9 cellular contexts compared by ENCODE assay signal in genomic region chrX:5646818-5647217, GRCh38.
DNase-seq lines count a peak whose midpoint lies in the region; ATAC-seq and TF ChIP-seq lines count a peak whose summit lies in the region.
"Had no signal": no experiment of that assay in that cellular context is flagged by ENCODE, and none has a peak within 500 bp of the region (broad histone marks: within the 10 kb centered on the region; RNA-seq: fewer than 3 reads in every experiment).

No MANE protein-coding gene starts in this region.

- ATAC-seq in GM18858 (IDR thresholded peaks at IDR 0.05; ENCODE audit: unreplicated experiment) (peak; percentile 96), GM21717 (IDR thresholded peaks at IDR 0.05; ENCODE audit: unreplicated experiment) (peak; percentile 99), HG03354 (IDR thresholded peaks at IDR 0.05; ENCODE audit: poor library complexity, severe bottlenecking, unreplicated experiment) (peak; percentile 94), WTC11 (no peak)
- no peak for ATAC-seq in activated CD4-positive, CD25-positive, alpha-beta regulatory T cell treated with anti-CD3 and anti-CD28 coated beads, Interleukin-2, amount 50 U/mL, for 24 hours

- H3K36me3 ChIP-seq in uterus: no peaks in the 10 kb centered on the region
- no peaks in the 10 kb centered on the region for H3K36me3 ChIP-seq in tibial nerve
- no peaks in the 10 kb centered on the region for H3K36me3 ChIP-seq in vagina

- H3K9me3 Mint-ChIP-seq in WTC11: peaks cover 4% of the 10 kb centered on the region; the same call in 1 of the 2 replicates

- 73% methylated on average over 5 of the region's 5 CpGs for WGBS in tibial nerve, 2 donors

- DNase-seq in WTC11 (ENCODE audit: low spot score) (no peak), uterus (no peak), tibial nerve (ENCODE audit: low spot score in 2 of 2) (no peak), vagina (ENCODE audit: extremely low spot score in 2 of 2) (no peak)
- DNase-seq: testis had no signal

- H3K4me3 ChIP-seq in uterus: no peak overlapping the region
- no peak overlapping the region for H3K4me3 ChIP-seq in tibial nerve
- no peak overlapping the region for H3K4me3 ChIP-seq in vagina
- H3K4me3 ChIP-seq: testis had no signal

- H3K36me3 Mint-ChIP-seq in WTC11: no peaks in the 10 kb centered on the region

- intact Hi-C loops in uterus (cut with DNase I; ENCODE audit: low total_unique reads): no loop called here
- intact Hi-C loops in vagina (cut with DNase I): no loop called here

- POLR2A ChIA-PET in WTC11 (lab: Charles Lee): no interaction called here

- no peak for TF ChIP-seq EP300 in tibial nerve (IDR thresholded peaks at IDR 0.05)

- peak overlapping the region; percentile 72; the same call in 1 of the 2 replicates for H3K27ac Mint-ChIP-seq in WTC11

- H3K4me1 Mint-ChIP-seq in WTC11: peaks cover 73% of the 10 kb centered on the region

- H3K27me3 Mint-ChIP-seq in WTC11 (ENCODE audit: low read depth): peaks cover 2% of the 10 kb centered on the region; the same call in 1 of the 2 replicates

- no peak for TF ChIP-seq CTCF in WTC11 (IDR thresholded peaks at IDR 0.05)
- TF ChIP-seq CTCF in uterus (IDR thresholded peaks at IDR 0.05): no peak
- no peak for TF ChIP-seq CTCF in tibial nerve (IDR thresholded peaks at IDR 0.05)
- no peak for TF ChIP-seq CTCF in vagina (IDR thresholded peaks at IDR 0.05)

- H3K27ac ChIP-seq in uterus: no peak overlapping the region
- H3K27ac ChIP-seq in tibial nerve: no peak overlapping the region
- no peak overlapping the region for H3K27ac ChIP-seq in vagina
- H3K27ac ChIP-seq: testis had no signal

- TF ChIP-seq POLR2A in uterus (IDR thresholded peaks at IDR 0.05) (no peak), tibial nerve (IDR thresholded peaks at IDR 0.05) (no peak), vagina (IDR thresholded peaks at IDR 0.05) (no peak)

- CTCF ChIA-PET in WTC11 (lab: Charles Lee): no interaction called here

- H3K27me3 ChIP-seq in uterus (no peaks in the 10 kb centered on the region), tibial nerve (no peaks in the 10 kb centered on the region), vagina (no peaks in the 10 kb centered on the region)
- H3K27me3 ChIP-seq: testis had no signal

- H3K4me3 Mint-ChIP-seq in WTC11: no peak overlapping the region

- H3K9me3 ChIP-seq in uterus (no peaks in the 10 kb centered on the region), tibial nerve (no peaks in the 10 kb centered on the region), vagina (no peaks in the 10 kb centered on the region)
- H3K9me3 ChIP-seq: testis had no signal

- H3K4me1 ChIP-seq in uterus: no peaks in the 10 kb centered on the region
- H3K4me1 ChIP-seq in tibial nerve: no peaks in the 10 kb centered on the region
- no peaks in the 10 kb centered on the region for H3K4me1 ChIP-seq in vagina
- H3K4me1 ChIP-seq: testis had no signal

TF ChIP-seq in WTC11, 78 proteins besides CTCF, POLR2A, EP300 and RAD21:
- TF ChIP-seq ZNF671 (CRISPR knock-in tag; IDR thresholded peaks at IDR 0.05) (no peak), ATF1 (CRISPR knock-in tag; IDR thresholded peaks at IDR 0.05) (no peak), EMX1 (CRISPR knock-in tag; IDR thresholded peaks at IDR 0.05) (no peak), SMAD4 (CRISPR knock-in tag; IDR thresholded peaks at IDR 0.05) (no peak)
TF ChIP-seq in WTC11: peak in this region for 0.

Comparison
In these comparisons a context has a peak if more than half of its experiments do, and no peak if none do; other contexts are left out.
1. ATAC-seq: peak in GM18858 (single experiment), GM21717 (single experiment) and HG03354 (single experiment); none in WTC11 (single experiment) and activated CD4-positive, CD25-positive, alpha-beta regulatory T cell treated with anti-CD3 and anti-CD28 coated beads, Interleukin-2, amount 50 U/mL, for 24 hours (0 of 2).